8 cellular contexts compared by ENCODE assay signal in genomic region chr2:239928457-239929350, GRCh38.
DNase-seq lines count a peak whose midpoint lies in the region; ATAC-seq and TF ChIP-seq lines count a peak whose summit lies in the region.

No MANE protein-coding gene starts in this region.

- no peak for ATAC-seq in CD4-positive, alpha-beta T cell (ENCODE audit: poor library complexity)
- no peak for ATAC-seq in central memory CD8-positive, alpha-beta T cell (replicated peaks; ENCODE audit: extremely low read depth, poor library complexity, severe bottlenecking)
- no peak for ATAC-seq in esophagus mucosa
- no peak for ATAC-seq in GM18519 (IDR thresholded peaks at IDR 0.05; ENCODE audit: low FRiP score, unreplicated experiment)
- ATAC-seq in HG03521 (IDR thresholded peaks at IDR 0.05; ENCODE audit: unreplicated experiment): no peak

- H3K4me3 ChIP-seq in OCI-LY7 (ENCODE audit: low read depth, low read length, poor library complexity, severe bottlenecking): no peak overlapping the region

- H3K79me2 ChIP-seq in OCI-LY7 (ENCODE audit: insufficient read depth, low read depth, low read length): no peaks in the 10 kb centered on the region

- peak overlapping the region; percentile 34 for H3K4me3 Mint-ChIP-seq in CD4-positive, alpha-beta T cell
- H3K4me3 Mint-ChIP-seq in central memory CD8-positive, alpha-beta T cell: peak overlapping the region; percentile 74
- H3K4me3 Mint-ChIP-seq in mesothelial cell of epicardium: no peak overlapping the region

- no peaks in the 10 kb centered on the region for H4K20me1 ChIP-seq in OCI-LY7 (ENCODE audit: insufficient read depth, low read length)

- H3K36me3 Mint-ChIP-seq in CD4-positive, alpha-beta T cell (ENCODE audit: low read depth): no peaks in the 10 kb centered on the region
- H3K36me3 Mint-ChIP-seq in central memory CD8-positive, alpha-beta T cell (ENCODE audit: insufficient read depth): no peaks in the 10 kb centered on the region
- H3K36me3 Mint-ChIP-seq in mesothelial cell of epicardium: no peaks in the 10 kb centered on the region

- no peaks in the 10 kb centered on the region for H3K27me3 Mint-ChIP-seq in CD4-positive, alpha-beta T cell
- peaks cover 19% of the 10 kb centered on the region for H3K27me3 Mint-ChIP-seq in central memory CD8-positive, alpha-beta T cell
- H3K27me3 Mint-ChIP-seq in mesothelial cell of epicardium (ENCODE audit: low read depth): peaks cover 28% of the 10 kb centered on the region

- H3K4me2 ChIP-seq in OCI-LY7 (ENCODE audit: low read length): no peak overlapping the region

- no peaks in the 10 kb centered on the region for H3K9me3 Mint-ChIP-seq in CD4-positive, alpha-beta T cell
- no peaks in the 10 kb centered on the region for H3K9me3 Mint-ChIP-seq in central memory CD8-positive, alpha-beta T cell
- H3K9me3 Mint-ChIP-seq in mesothelial cell of epicardium: peaks cover 10% of the 10 kb centered on the region

- H3K4me1 Mint-ChIP-seq in CD4-positive, alpha-beta T cell (ENCODE audit: low read depth): no peaks in the 10 kb centered on the region
- H3K4me1 Mint-ChIP-seq in central memory CD8-positive, alpha-beta T cell: peaks cover 19% of the 10 kb centered on the region
- H3K4me1 Mint-ChIP-seq in mesothelial cell of epicardium: no peaks in the 10 kb centered on the region

- CTCF ChIA-PET in CD4-positive, alpha-beta T cell (lab: Charles Lee): no interaction called here
- CTCF ChIA-PET in OCI-LY7 (lab: Charles Lee; ENCODE audit: unreplicated experiment): interaction anchor here (0.6 kb wide), 1 partner anchor 151 kb away, joined by 3 read pairs; no protein-coding TSS in a partner anchor

- H3K27ac ChIP-seq in CD4-positive, alpha-beta T cell (ENCODE audit: low read depth, low read length): no peak overlapping the region
- no peak overlapping the region for H3K27ac ChIP-seq in OCI-LY7 (ENCODE audit: low read depth, low read length, poor library complexity, severe bottlenecking)

- H3K9me2 ChIP-seq in OCI-LY7 (ENCODE audit: insufficient read depth, low read length): no peaks in the 10 kb centered on the region

- no peaks in the 10 kb centered on the region for H3K9me3 ChIP-seq in CD4-positive, alpha-beta T cell (ENCODE audit: control insufficient read depth, low read length)
- no peaks in the 10 kb centered on the region for H3K9me3 ChIP-seq in OCI-LY7 (ENCODE audit: low read length)

- TF ChIP-seq CTCF in CD4-positive, alpha-beta T cell (IDR thresholded peaks at IDR 0.05): no peak
- TF ChIP-seq CTCF in mesothelial cell of epicardium (IDR thresholded peaks at IDR 0.05; ENCODE audit: unreplicated experiment): no peak
- TF ChIP-seq CTCF in OCI-LY7 (conservative IDR thresholded peaks at IDR 0.05; ENCODE audit: low read length): no peak

- BruUV-seq in OCI-LY7 (replicated peaks; lab: Mats Ljungman, UMichigan): no TSS peak

- H3K27me3 ChIP-seq in CD4-positive, alpha-beta T cell (ENCODE audit: control insufficient read depth, insufficient read depth, low read length): no peaks in the 10 kb centered on the region

- H3K4me1 ChIP-seq in OCI-LY7 (ENCODE audit: insufficient read depth, low read length, poor library complexity, severe bottlenecking): no peaks in the 10 kb centered on the region

- H3K27ac Mint-ChIP-seq in CD4-positive, alpha-beta T cell: no peak overlapping the region
- peak overlapping the region; percentile 82 for H3K27ac Mint-ChIP-seq in central memory CD8-positive, alpha-beta T cell (ENCODE audit: low read depth)
- H3K27ac Mint-ChIP-seq in mesothelial cell of epicardium: no peak overlapping the region

- DNase-seq in CD4-positive, alpha-beta T cell: peak in 1 of 10 experiments; percentile 28
- DNase-seq in NCI-H1694 (lab: John Stamatoyannopoulos, UW): peak; percentile 33
- no peak for DNase-seq in central memory CD8-positive, alpha-beta T cell (ENCODE audit: low spot score in 2 of 2)
- peak; percentile 16 to 35 for DNase-seq in mesothelial cell of epicardium (ENCODE audit: low spot score in 2 of 2, unreplicated experiment in 2 of 2)
- DNase-seq in OCI-LY7 (ENCODE audit: low spot score): no peak

- H3K36me3 ChIP-seq in OCI-LY7 (ENCODE audit: insufficient read depth, low read length): no peaks in the 10 kb centered on the region

- intact Hi-C loops in CD4-positive, alpha-beta T cell (cut with DNase I, micrococcal nuclease): no loop called here
- intact Hi-C loops in OCI-LY7 (cut with micrococcal nuclease; ENCODE audit: unreplicated experiment): no loop called here

- H2AFZ ChIP-seq in OCI-LY7 (ENCODE audit: low read length): no peak overlapping the region

- POLR2A ChIA-PET in CD4-positive, alpha-beta T cell (lab: Charles Lee): no interaction called here
- POLR2A ChIA-PET in OCI-LY7 (lab: Charles Lee): no interaction called here

Comparison
In these comparisons a context has a peak if more than half of its experiments do, and no peak if none do; other contexts are left out.
1. DNase-seq: peak in NCI-H1694 (single experiment) and mesothelial cell of epicardium (2 of 2); none in central memory CD8-positive, alpha-beta T cell (0 of 2) and OCI-LY7 (single experiment).